In the genomic region with DNA sequence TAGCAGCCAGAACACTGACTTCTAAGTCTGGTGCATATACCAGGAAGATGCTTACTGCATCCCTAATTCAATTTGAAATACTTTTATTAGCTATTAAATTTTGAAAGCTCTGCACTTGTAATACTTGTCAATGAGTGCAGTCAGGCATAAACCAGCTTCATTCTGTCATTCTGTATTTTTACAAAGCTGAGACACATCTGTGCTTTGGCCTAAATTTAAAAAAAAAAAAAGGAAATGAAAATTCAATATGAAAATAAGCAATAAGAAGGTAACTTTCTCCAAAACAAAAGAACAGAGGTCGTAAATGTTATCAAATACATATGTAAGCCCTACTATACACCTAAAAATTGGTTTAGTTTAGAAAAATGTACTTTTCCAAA, we compare ENCODE assay signal across 13 cellular contexts. TPM values are rescaled to one million over a fixed set of nuclear protein-coding genes. Genes with fewer than 3 reads are reported as not detected.
A peak's percentile ranks its signal among the peaks of the same experiment; 100 is the strongest.
DNase-seq lines count a peak whose midpoint lies in the region; ATAC-seq, FAIRE-seq and TF ChIP-seq lines count a peak whose summit lies in the region.
"Had no signal": no experiment of that assay in that cellular context is flagged by ENCODE, and none has a peak within 500 bp of the region (broad histone marks: within the 10 kb centered on the region; RNA-seq: fewer than 3 reads in every experiment).

No MANE protein-coding gene starts in this region.

- FAIRE-seq in GM18507 (lab: Jason Lieb, UNC), result peak; percentile 85
- FAIRE-seq: bronchial epithelial cell had no signal

- H3K4me3 Mint-ChIP-seq in nephron progenitor cell, result no peak overlapping the region

- ATAC-seq in GM21360 (IDR thresholded peaks at IDR 0.05; ENCODE audit: unreplicated experiment) (peak; percentile 58), HG02943 (IDR thresholded peaks at IDR 0.05; ENCODE audit: low read depth, unreplicated experiment) (peak; percentile 58)
- ATAC-seq: sciatic nerve had no signal

- no peaks in the 10 kb centered on the region for H3K36me3 ChIP-seq in Karpas-422 (ENCODE audit: insufficient read depth, low read length)
- H3K36me3 ChIP-seq: transverse colon had no signal

- H3K9me3 ChIP-seq in Karpas-422 (ENCODE audit: low read length), result no peaks in the 10 kb centered on the region
- H3K9me3 ChIP-seq: transverse colon had no signal

- no peak overlapping the region for H2AFZ ChIP-seq in Karpas-422 (ENCODE audit: low read length)

- peak overlapping the region; percentile 54 for H3K4me2 ChIP-seq in Karpas-422 (ENCODE audit: low read depth, low read length, poor library complexity, severe bottlenecking)

- peaks cover 4% of the 10 kb centered on the region for H3K36me3 Mint-ChIP-seq in nephron progenitor cell (ENCODE audit: low read depth)

- H4K20me1 ChIP-seq in Karpas-422 (ENCODE audit: insufficient read depth, low read depth, low read length), result no peaks in the 10 kb centered on the region

- intact Hi-C loops in posterior cingulate gyrus (cut with DNase I), result no loop called here

- H3K4me1 ChIP-seq in Karpas-422 (ENCODE audit: low read length), result peaks cover 89% of the 10 kb centered on the region

- H3K4me1 Mint-ChIP-seq in nephron progenitor cell, result peaks cover 15% of the 10 kb centered on the region

- no peak overlapping the region for H3K4me3 ChIP-seq in Karpas-422 (ENCODE audit: low read length)
- H3K4me3 ChIP-seq: transverse colon had no signal

- H3K27me3 ChIP-seq in Karpas-422 (ENCODE audit: low read length), result no peaks in the 10 kb centered on the region
- H3K27me3 ChIP-seq: transverse colon had no signal

- H3K9ac ChIP-seq in Karpas-422 (ENCODE audit: low read length), result no peak overlapping the region

- H3K27me3 Mint-ChIP-seq in nephron progenitor cell (ENCODE audit: low read depth, poor library complexity), result no peaks in the 10 kb centered on the region

- DNase-seq in GM18507 (ENCODE audit: extremely low spot score, insufficient read length, low read depth) (no peak), Karpas-422 (peak; percentile 93), T-helper 2 cell (no peak), posterior cingulate gyrus (no peak), KG1 (lab: John Stamatoyannopoulos, UW) (no peak), nephron progenitor cell (no peak)
- DNase-seq: activated CD4-positive, alpha-beta T cell treated with anti-CD3 and anti-CD28 coated beads for 1 hour; GDM1; transverse colon had no signal

- H3K9me2 ChIP-seq in Karpas-422 (replicated peaks; ENCODE audit: insufficient read depth, low read length), result no peaks in the 10 kb centered on the region

- H3K27ac ChIP-seq in Karpas-422 (ENCODE audit: low read length), result peak overlapping the region; percentile 96
- H3K27ac ChIP-seq: transverse colon had no signal

- H3K27ac Mint-ChIP-seq in nephron progenitor cell, result no peak overlapping the region

- no peak for TF ChIP-seq CTCF in nephron progenitor cell (IDR thresholded peaks at IDR 0.05)

- peaks cover 5% of the 10 kb centered on the region for H3K79me2 ChIP-seq in Karpas-422 (ENCODE audit: low read length)

- no peaks in the 10 kb centered on the region for H3K9me3 Mint-ChIP-seq in nephron progenitor cell

RNA-seq across cellular contexts. Expression of a gene that starts 7.0 kb away (rescaled TPM):
- 174 and 689 TPM in 2 replicates for total RNA-seq in Karpas-422 (2014; rRNA removed; shearing (Covaris generic); ENCODE audit: low replicate concordance)
